1 cellular context compared by ENCODE assay signal in genomic region chr16:31888735-31889134, GRCh38.
A peak's percentile ranks its signal among the peaks of the same experiment; 100 is the strongest.
TF ChIP-seq lines count a peak whose summit lies in the region.

No MANE protein-coding gene starts in this region.

TF ChIP-seq in IMR-90, 13 proteins besides CTCF, POLR2A, EP300 and RAD21:
- TF ChIP-seq BHLHE40 (IDR thresholded peaks at IDR 0.05; ENCODE audit: low read depth, low read length) (no peak), MAFK (IDR thresholded peaks at IDR 0.05; ENCODE audit: low read depth, low read length) (peak; percentile 32; the same call in 1 of the 2 replicates)
